ENCODE assay signal across 17 cellular contexts in the genomic region with DNA sequence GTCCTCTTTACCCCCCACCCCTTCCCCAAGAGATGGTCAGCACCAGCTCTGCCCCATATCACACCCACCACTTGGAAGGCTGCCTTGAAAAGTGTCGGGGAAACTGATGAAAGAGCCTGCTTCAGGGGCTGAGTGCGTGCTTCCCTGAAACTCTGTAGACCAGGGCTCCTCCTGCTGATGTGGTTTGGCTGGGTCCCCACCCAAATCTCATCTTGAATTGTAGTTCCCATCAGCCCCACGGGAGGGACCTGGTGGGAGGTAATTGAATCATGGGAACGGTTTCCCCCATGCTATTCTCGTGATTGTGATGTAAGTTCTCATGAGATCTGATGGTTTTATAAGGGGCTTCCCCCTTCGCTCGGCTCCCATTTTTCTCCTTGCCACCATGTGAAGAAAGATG. TPM values are rescaled to one million over a fixed set of nuclear protein-coding genes. Genes with fewer than 3 reads are reported as not detected.
A peak's percentile ranks its signal among the peaks of the same experiment; 100 is the strongest.
DNase-seq lines count a peak whose midpoint lies in the region; ATAC-seq and TF ChIP-seq lines count a peak whose summit lies in the region.
"Had no signal": no experiment of that assay in that cellular context is flagged by ENCODE, and none has a peak within 500 bp of the region (broad histone marks: within the 10 kb centered on the region; RNA-seq: fewer than 3 reads in every experiment).

No MANE protein-coding gene starts in this region.

- no peaks in the 10 kb centered on the region for H4K20me1 ChIP-seq in osteoblast (ENCODE audit: insufficient read depth, low read length)
- H4K20me1 ChIP-seq: BLaER1 treated with 17β-estradiol and CSF1 and Interleukin-3, amounts not matched to agents 10 nM and 100 nM had no signal

- H2AFZ ChIP-seq in osteoblast (ENCODE audit: low read length), result no peak overlapping the region

- no peak overlapping the region for H3K27ac ChIP-seq in osteoblast (ENCODE audit: low read depth, low read length)
- H3K27ac ChIP-seq: 22Rv1; A549; BLaER1 treated with 17β-estradiol and CSF1 and Interleukin-3, amounts not matched to agents 10 nM and 100 nM; C4-2B had no signal

- no peaks in the 10 kb centered on the region for H3K4me1 ChIP-seq in osteoblast (ENCODE audit: insufficient read depth, low read length)
- H3K4me1 ChIP-seq: A549, Caco-2 had no signal

- peak; percentile 38 for DNase-seq in NAMALWA (ENCODE audit: low spot score)
- no peak for DNase-seq in T-helper 17 cell
- DNase-seq in osteoblast (ENCODE audit: insufficient read length, low spot score, missing footprints), result peak; percentile 18
- no peak for DNase-seq in hippocampal formation (lab: John Stamatoyannopoulos, UW)
- DNase-seq: AML-193; Caco-2; Calu3; CD4-positive, alpha-beta T cell; CD8-positive, alpha-beta T cell; DMS79 treated with DMSO at 0.1 percent for 48 hours; GF-D8 had no signal

- H3K27me3 Mint-ChIP-seq in T-helper 17 cell, result peaks cover 6% of the 10 kb centered on the region
- H3K27me3 Mint-ChIP-seq: CD4-positive, alpha-beta T cell had no signal

- H3K4me2 ChIP-seq in osteoblast (ENCODE audit: insufficient read depth, low read length), result no peak overlapping the region
- H3K4me2 ChIP-seq: A549; BLaER1 treated with 17β-estradiol and CSF1 and Interleukin-3, amounts not matched to agents 10 nM and 100 nM had no signal

- H3K4me3 ChIP-seq in osteoblast (ENCODE audit: insufficient read depth, low read length), result no peak overlapping the region
- H3K4me3 ChIP-seq: A549; BLaER1 treated with 17β-estradiol and CSF1 and Interleukin-3, amounts not matched to agents 10 nM and 100 nM had no signal

- no peaks in the 10 kb centered on the region for H3K36me3 ChIP-seq in osteoblast (ENCODE audit: insufficient read depth, low read length)
- H3K36me3 ChIP-seq: BLaER1 treated with 17β-estradiol and CSF1 and Interleukin-3, amounts not matched to agents 10 nM and 100 nM had no signal

- no peaks in the 10 kb centered on the region for H3K79me2 ChIP-seq in osteoblast (ENCODE audit: insufficient read depth, low read length)

- H3K9me3 ChIP-seq in T-helper 17 cell (ENCODE audit: control insufficient read depth, low read length, poor library complexity, severe bottlenecking) (no peaks in the 10 kb centered on the region), osteoblast (ENCODE audit: low read depth, low read length) (no peaks in the 10 kb centered on the region)
- H3K9me3 ChIP-seq: A549; BLaER1 treated with 17β-estradiol and CSF1 and Interleukin-3, amounts not matched to agents 10 nM and 100 nM; Caco-2 had no signal

- ATAC-seq in T-helper 17 cell (no peak), HG03378 (IDR thresholded peaks at IDR 0.05; ENCODE audit: unreplicated experiment) (no peak)
- ATAC-seq: A549; CD8-positive, alpha-beta T cell had no signal

- peaks cover 3% of the 10 kb centered on the region for H3K36me3 Mint-ChIP-seq in T-helper 17 cell (ENCODE audit: low read depth)
- H3K36me3 Mint-ChIP-seq: CD8-positive, alpha-beta T cell had no signal

- no peak overlapping the region for H3K4me3 Mint-ChIP-seq in T-helper 17 cell
- H3K4me3 Mint-ChIP-seq: B cell; CD4-positive, alpha-beta T cell; CD8-positive, alpha-beta T cell had no signal

- peaks cover 6% of the 10 kb centered on the region for H3K27me3 ChIP-seq in osteoblast (ENCODE audit: insufficient read depth, low read length)
- H3K27me3 ChIP-seq: BLaER1 treated with 17β-estradiol and CSF1 and Interleukin-3, amounts not matched to agents 10 nM and 100 nM had no signal

- peak overlapping the region; percentile 41 for H3K27ac Mint-ChIP-seq in T-helper 17 cell
- H3K27ac Mint-ChIP-seq: B cell; CD4-positive, alpha-beta T cell; CD8-positive, alpha-beta T cell had no signal

- peaks cover 6% of the 10 kb centered on the region for H3K4me1 Mint-ChIP-seq in T-helper 17 cell
- H3K4me1 Mint-ChIP-seq: B cell had no signal

- no peak for TF ChIP-seq CTCF in osteoblast (IDR thresholded peaks at IDR 0.05; ENCODE audit: extremely low read depth, low read depth, low read length)

RNA-seq across cellular contexts. Expression of a gene that starts 36.4 kb away (rescaled TPM):
- total RNA-seq in T-helper 17 cell (10 to 100 TPM; 19.1 to 25.3 TPM), osteoblast (10.5 and 11.8 TPM in 2 replicates)

RNA-seq across cellular contexts. Expression of a gene that starts 47.0 kb away (rescaled TPM):
- total RNA-seq in T-helper 17 cell (10 to 100 TPM; 47.3 to 50.0 TPM), osteoblast (26.5 and 34.0 TPM in 2 replicates)

Comparison
In these comparisons a context has a peak if more than half of its experiments do, and no peak if none do; other contexts are left out.
1. DNase-seq: peak in NAMALWA (single experiment) and osteoblast (single experiment); none in T-helper 17 cell (0 of 3) and hippocampal formation (0 of 2).